In genomic region chr7:101813414-101814019, GRCh38 we compare ENCODE assay signal across 8 cellular contexts. TPM values are rescaled to one million over a fixed set of nuclear protein-coding genes. Genes with fewer than 3 reads are reported as not detected.
A peak's percentile ranks its signal among the peaks of the same experiment; 100 is the strongest.
DNase-seq lines count a peak whose midpoint lies in the region; ATAC-seq and TF ChIP-seq lines count a peak whose summit lies in the region.

No MANE protein-coding gene starts in this region.

- ATAC-seq in activated CD8-positive, alpha-beta memory T cell treated with anti-CD3 and anti-CD28 coated beads, Interleukin-2, amount 10 ng/mL, durations not matched to agents 7 days and 5 days, result no peak
- ATAC-seq in right cardiac atrium (no peak), HG02852 (IDR thresholded peaks at IDR 0.05; ENCODE audit: unreplicated experiment) (no peak), GM18861 (IDR thresholded peaks at IDR 0.05; ENCODE audit: unreplicated experiment) (no peak)

- no peaks in the 10 kb centered on the region for H3K36me3 Mint-ChIP-seq in activated CD8-positive, alpha-beta memory T cell treated with anti-CD3 and anti-CD28 coated beads, Interleukin-2, amount 10 ng/mL, durations not matched to agents 7 days and 5 days

- no peaks in the 10 kb centered on the region for H3K36me3 ChIP-seq in testis (ENCODE audit: low read depth, missing control alignments)

- TF ChIP-seq CTCF in WI38 (IDR thresholded peaks at IDR 0.05; ENCODE audit: low read depth, low read length) (no peak), testis (IDR thresholded peaks at IDR 0.05) (no peak)

- H3K4me1 Mint-ChIP-seq in activated CD8-positive, alpha-beta memory T cell treated with anti-CD3 and anti-CD28 coated beads, Interleukin-2, amount 10 ng/mL, durations not matched to agents 7 days and 5 days, result peaks cover 10% of the 10 kb centered on the region

- H3K27ac Mint-ChIP-seq in activated CD8-positive, alpha-beta memory T cell treated with anti-CD3 and anti-CD28 coated beads, Interleukin-2, amount 10 ng/mL, durations not matched to agents 7 days and 5 days, result no peak overlapping the region

- peak overlapping the region; percentile 75 for H3K4me3 ChIP-seq in WI38 (ENCODE audit: low read depth, low read length)
- H3K4me3 ChIP-seq in right cardiac atrium (ENCODE audit: low read length), result peak overlapping the region; percentile 100
- H3K4me3 ChIP-seq in testis, result peak overlapping the region; percentile 64 to 70

- H3K27me3 ChIP-seq in right cardiac atrium (ENCODE audit: control insufficient read depth, insufficient read depth) (no peaks in the 10 kb centered on the region), testis (no peaks in the 10 kb centered on the region)

- H3K27me3 Mint-ChIP-seq in activated CD8-positive, alpha-beta memory T cell treated with anti-CD3 and anti-CD28 coated beads, Interleukin-2, amount 10 ng/mL, durations not matched to agents 7 days and 5 days, result peaks cover 33% of the 10 kb centered on the region

- H3K9me3 Mint-ChIP-seq in activated CD8-positive, alpha-beta memory T cell treated with anti-CD3 and anti-CD28 coated beads, Interleukin-2, amount 10 ng/mL, durations not matched to agents 7 days and 5 days (ENCODE audit: low read depth), result no peaks in the 10 kb centered on the region

- CTCF ChIA-PET in activated CD8-positive, alpha-beta memory T cell treated with anti-CD3 and anti-CD28 coated beads, Interleukin-2, amount 10 ng/mL, durations not matched to agents 7 days and 5 days (lab: Charles Lee), result interaction anchor here (0.6 to 1.6 kb wide), 10 partner anchors 9 to 428 kb away, joined by 3 to 26 read pairs (median 6); no protein-coding TSS in a partner anchor

- H3K27ac ChIP-seq in right cardiac atrium (ENCODE audit: low read length), result no peak overlapping the region
- no peak overlapping the region for H3K27ac ChIP-seq in testis

- TF ChIP-seq POLR2A in testis (IDR thresholded peaks at IDR 0.05), result no peak

- H3K4me1 ChIP-seq in right cardiac atrium (ENCODE audit: control insufficient read depth, insufficient read depth, low read length) (no peaks in the 10 kb centered on the region), testis (peaks cover 12% of the 10 kb centered on the region)

- intact Hi-C loops in right cardiac atrium (cut with DNase I) (loop anchor here (5.0 to 10.0 kb wide), 7 partner anchors 66 to 421 kb away; no protein-coding TSS in a partner anchor), testis (cut with DNase I; ENCODE audit: low total_unique reads) (no loop called here)

- H3K4me3 Mint-ChIP-seq in activated CD8-positive, alpha-beta memory T cell treated with anti-CD3 and anti-CD28 coated beads, Interleukin-2, amount 10 ng/mL, durations not matched to agents 7 days and 5 days, result peak overlapping the region; percentile 49

- 41% methylated on average over 5 of the region's 5 CpGs for WGBS in right cardiac atrium
- 17 to 19% methylated on average over 5 of the region's 5 CpGs for WGBS in testis, 2 donors

- H3K9me3 ChIP-seq in right cardiac atrium (ENCODE audit: control insufficient read depth, low read length), result no peaks in the 10 kb centered on the region
- no peaks in the 10 kb centered on the region for H3K9me3 ChIP-seq in testis

- DNase-seq in activated CD8-positive, alpha-beta memory T cell treated with anti-CD3 and anti-CD28 coated beads, Interleukin-2, amount 10 ng/mL, durations not matched to agents 7 days and 5 days, result no peak
- DNase-seq in activated CD8-positive, alpha-beta memory T cell treated with anti-CD3 and anti-CD28 coated beads for 24 hours, result no peak
- DNase-seq in right cardiac atrium, result no peak
- DNase-seq in testis, result peak; percentile 33
- no peak for DNase-seq in midbrain (lab: John Stamatoyannopoulos, UW)

RNA-seq across cellular contexts. Expression of gene CUX1, which starts 3.9 kb away (rescaled TPM):
- total RNA-seq in activated CD8-positive, alpha-beta memory T cell treated with anti-CD3 and anti-CD28 coated beads, Interleukin-2, amount 10 ng/mL, durations not matched to agents 7 days and 5 days, result 10 to 100 TPM; 24.0 to 28.7 TPM
- 100 to 1,000 TPM; 106 to 146 (median 117) TPM for total RNA-seq in right cardiac atrium
- polyA plus RNA-seq in right cardiac atrium, result 54.1 TPM
- total RNA-seq in testis, result 10 to 100 TPM; 43.1 to 46.3 TPM
- 30.8 TPM for polyA plus RNA-seq in testis (ENCODE audit: insufficient read depth, low read depth, low replicate concordance)
